Comparison of ENCODE assay signal across 1 cellular context in genomic region chr14:63203618-63204406, GRCh38.
TF ChIP-seq lines count a peak whose summit lies in the region.

No MANE protein-coding gene starts in this region.

TF ChIP-seq in HepG2, 621 proteins besides CTCF, POLR2A, EP300 and RAD21 (continued from another document and continues in another):
- TF ChIP-seq ZBTB4 (CRISPR knock-in tag; IDR thresholded peaks at IDR 0.05; ENCODE audit: borderline replicate concordance) (no peak), ZNF674 (CRISPR knock-in tag; IDR thresholded peaks at IDR 0.05; ENCODE audit: low read depth) (no peak), NFYB (CRISPR knock-in tag; IDR thresholded peaks at IDR 0.05) (no peak), ZNF550 (CRISPR knock-in tag; IDR thresholded peaks at IDR 0.05; ENCODE audit: borderline replicate concordance) (no peak), ZNF362 (CRISPR knock-in tag; IDR thresholded peaks at IDR 0.05; ENCODE audit: borderline replicate concordance) (no peak), HMG20B (CRISPR knock-in tag; conservative IDR thresholded peaks at IDR 0.05) (no peak), HOXA3 (CRISPR knock-in tag; IDR thresholded peaks at IDR 0.05) (peak; percentile 69), ZNF101 (CRISPR knock-in tag; IDR thresholded peaks at IDR 0.05; ENCODE audit: borderline replicate concordance, low read depth) (no peak), SRSF9 (IDR thresholded peaks at IDR 0.05; ENCODE audit: borderline replicate concordance, insufficient read depth, low read depth, low read length, poor library complexity, severe bottlenecking) (no peak), IRF2 (CRISPR knock-in tag; IDR thresholded peaks at IDR 0.05) (peak; percentile 56; the same call in 1 of the 2 replicates), ZNF619 (CRISPR knock-in tag; IDR thresholded peaks at IDR 0.05) (no peak), ZBTB42 (CRISPR knock-in tag; IDR thresholded peaks at IDR 0.05) (no peak), KLF6 (CRISPR knock-in tag; IDR thresholded peaks at IDR 0.05) (no peak), ARID2 (CRISPR knock-in tag; IDR thresholded peaks at IDR 0.05; ENCODE audit: borderline replicate concordance) (no peak), SRF (IDR thresholded peaks at IDR 0.05; ENCODE audit: low read depth, low read length) (peak; percentile 70; the same call in 1 of the 2 replicates), ZMYM4 (CRISPR knock-in tag; IDR thresholded peaks at IDR 0.05) (peak; percentile 71), CBX1 (IDR thresholded peaks at IDR 0.05; ENCODE audit: low read depth) (peak; percentile 33), PATZ1 (CRISPR knock-in tag; IDR thresholded peaks at IDR 0.05) (no peak), IRF1 (CRISPR knock-in tag; IDR thresholded peaks at IDR 0.05; ENCODE audit: low read depth) (no peak), ZNF263 (CRISPR knock-in tag; IDR thresholded peaks at IDR 0.05) (0 out of 2 replicates have a peak, but pooled peaks have one; percentile 32), USF2 (IDR thresholded peaks at IDR 0.05; ENCODE audit: low read depth, low read length) (no peak), USF2 (CRISPR knock-in tag; IDR thresholded peaks at IDR 0.05; ENCODE audit: borderline replicate concordance) (no peak), ZNF3 (CRISPR knock-in tag; IDR thresholded peaks at IDR 0.05) (no peak), ZMYM3 (CRISPR knock-in tag; IDR thresholded peaks at IDR 0.05) (no peak), ZNF773 (CRISPR knock-in tag; IDR thresholded peaks at IDR 0.05; ENCODE audit: borderline replicate concordance) (no peak), ZNF792 (CRISPR knock-in tag; IDR thresholded peaks at IDR 0.05) (peak; percentile 37; the same call in 1 of the 2 replicates), FOXM1 (CRISPR knock-in tag; IDR thresholded peaks at IDR 0.05) (no peak), DR1 (CRISPR knock-in tag; IDR thresholded peaks at IDR 0.05) (no peak), ZNF75D (CRISPR knock-in tag; IDR thresholded peaks at IDR 0.05; ENCODE audit: borderline replicate concordance) (no peak), NAIF1 (CRISPR knock-in tag; IDR thresholded peaks at IDR 0.05; ENCODE audit: borderline replicate concordance) (no peak), GATAD1 (CRISPR knock-in tag; IDR thresholded peaks at IDR 0.05) (no peak; the same call in 1 of the 2 replicates), KDM2A (CRISPR knock-in tag; IDR thresholded peaks at IDR 0.05; ENCODE audit: borderline replicate concordance, low read depth) (peak; percentile 67), TFDP2 (CRISPR knock-in tag; IDR thresholded peaks at IDR 0.05) (no peak), ZFP37 (CRISPR knock-in tag; IDR thresholded peaks at IDR 0.05; ENCODE audit: borderline replicate concordance) (no peak), GABPB1 (CRISPR knock-in tag; IDR thresholded peaks at IDR 0.05) (peak; percentile 80), DMAP1 (CRISPR knock-in tag; IDR thresholded peaks at IDR 0.05) (no peak), RBM22 (optimal IDR thresholded peaks at IDR 0.05; ENCODE audit: low read length) (no peak), ZNF224 (CRISPR knock-in tag; IDR thresholded peaks at IDR 0.05) (no peak), DMTF1 (CRISPR knock-in tag; IDR thresholded peaks at IDR 0.05) (no peak), YEATS4 (CRISPR knock-in tag; IDR thresholded peaks at IDR 0.05; ENCODE audit: borderline replicate concordance) (no peak), MTA3 (CRISPR knock-in tag; IDR thresholded peaks at IDR 0.05) (no peak), CEBPG (CRISPR knock-in tag; IDR thresholded peaks at IDR 0.05) (peak; percentile 15; the same call in 1 of the 2 replicates), HCFC1 (IDR thresholded peaks at IDR 0.05; ENCODE audit: low read depth, low read length) (no peak), NFE2 (CRISPR knock-in tag; IDR thresholded peaks at IDR 0.05) (no peak), ZNF121 (CRISPR knock-in tag; IDR thresholded peaks at IDR 0.05) (no peak), HDAC2 (CRISPR knock-in tag; IDR thresholded peaks at IDR 0.05) (peak; percentile 54; the same call in 1 of the 2 replicates), TMF1 (CRISPR knock-in tag; IDR thresholded peaks at IDR 0.05; ENCODE audit: low read depth) (no peak), HNF1A (IDR thresholded peaks at IDR 0.05; ENCODE audit: low read depth) (no peak), HNF1A (CRISPR knock-in tag; IDR thresholded peaks at IDR 0.05; ENCODE audit: borderline replicate concordance) (0 out of 2 replicates have a peak, but pooled peaks have one; percentile 12), TEF (CRISPR knock-in tag; IDR thresholded peaks at IDR 0.05) (no peak), SP140L (CRISPR knock-in tag; IDR thresholded peaks at IDR 0.05; ENCODE audit: borderline replicate concordance) (no peak), GFI1 (CRISPR knock-in tag; IDR thresholded peaks at IDR 0.05; ENCODE audit: borderline replicate concordance) (no peak)
